Comparison of ENCODE assay signal across 1 cellular context in genomic region chr18:28175930-28176673, GRCh38.
TF ChIP-seq lines count a peak whose summit lies in the region.

No MANE protein-coding gene starts in this region.

TF ChIP-seq in HepG2, 621 proteins besides CTCF, POLR2A, EP300 and RAD21 (continued from another document and continues in another):
- TF ChIP-seq, protein P1, sequence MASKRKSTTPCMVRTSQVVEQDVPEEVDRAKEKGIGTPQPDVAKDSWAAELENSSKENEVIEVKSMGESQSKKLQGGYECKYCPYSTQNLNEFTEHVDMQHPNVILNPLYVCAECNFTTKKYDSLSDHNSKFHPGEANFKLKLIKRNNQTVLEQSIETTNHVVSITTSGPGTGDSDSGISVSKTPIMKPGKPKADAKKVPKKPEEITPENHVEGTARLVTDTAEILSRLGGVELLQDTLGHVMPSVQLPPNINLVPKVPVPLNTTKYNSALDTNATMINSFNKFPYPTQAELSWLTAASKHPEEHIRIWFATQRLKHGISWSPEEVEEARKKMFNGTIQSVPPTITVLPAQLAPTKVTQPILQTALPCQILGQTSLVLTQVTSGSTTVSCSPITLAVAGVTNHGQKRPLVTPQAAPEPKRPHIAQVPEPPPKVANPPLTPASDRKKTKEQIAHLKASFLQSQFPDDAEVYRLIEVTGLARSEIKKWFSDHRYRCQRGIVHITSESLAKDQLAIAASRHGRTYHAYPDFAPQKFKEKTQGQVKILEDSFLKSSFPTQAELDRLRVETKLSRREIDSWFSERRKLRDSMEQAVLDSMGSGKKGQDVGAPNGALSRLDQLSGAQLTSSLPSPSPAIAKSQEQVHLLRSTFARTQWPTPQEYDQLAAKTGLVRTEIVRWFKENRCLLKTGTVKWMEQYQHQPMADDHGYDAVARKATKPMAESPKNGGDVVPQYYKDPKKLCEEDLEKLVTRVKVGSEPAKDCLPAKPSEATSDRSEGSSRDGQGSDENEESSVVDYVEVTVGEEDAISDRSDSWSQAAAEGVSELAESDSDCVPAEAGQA (IDR thresholded peaks at IDR 0.05; ENCODE audit: low read depth), result no peak
- TF ChIP-seq, protein P1 (CRISPR knock-in tag; IDR thresholded peaks at IDR 0.05; ENCODE audit: borderline replicate concordance), result no peak
- TF ChIP-seq NFIB (CRISPR knock-in tag; IDR thresholded peaks at IDR 0.05; ENCODE audit: borderline replicate concordance), result no peak
- no peak for TF ChIP-seq ZBTB40 (IDR thresholded peaks at IDR 0.05)
- TF ChIP-seq ZBTB40 (CRISPR knock-in tag; IDR thresholded peaks at IDR 0.05), result no peak; the same call in 1 of the 2 replicates
- TF ChIP-seq POLR2G (IDR thresholded peaks at IDR 0.05; ENCODE audit: low read depth, low read length), result no peak
- no peak for TF ChIP-seq KMT2A (CRISPR knock-in tag; IDR thresholded peaks at IDR 0.05)
- no peak for TF ChIP-seq ZNF552 (CRISPR knock-in tag; IDR thresholded peaks at IDR 0.05; ENCODE audit: borderline replicate concordance)
- TF ChIP-seq, protein P2, sequence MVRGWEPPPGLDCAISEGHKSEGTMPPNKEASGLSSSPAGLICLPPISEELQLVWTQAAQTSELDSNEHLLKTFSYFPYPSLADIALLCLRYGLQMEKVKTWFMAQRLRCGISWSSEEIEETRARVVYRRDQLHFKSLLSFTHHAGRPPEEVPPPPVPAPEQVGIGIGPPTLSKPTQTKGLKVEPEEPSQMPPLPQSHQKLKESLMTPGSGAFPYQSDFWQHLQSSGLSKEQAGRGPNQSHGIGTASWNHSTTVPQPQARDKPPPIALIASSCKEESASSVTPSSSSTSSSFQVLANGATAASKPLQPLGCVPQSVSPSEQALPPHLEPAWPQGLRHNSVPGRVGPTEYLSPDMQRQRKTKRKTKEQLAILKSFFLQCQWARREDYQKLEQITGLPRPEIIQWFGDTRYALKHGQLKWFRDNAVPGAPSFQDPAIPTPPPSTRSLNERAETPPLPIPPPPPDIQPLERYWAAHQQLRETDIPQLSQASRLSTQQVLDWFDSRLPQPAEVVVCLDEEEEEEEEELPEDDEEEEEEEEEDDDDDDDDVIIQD (CRISPR knock-in tag; IDR thresholded peaks at IDR 0.05; ENCODE audit: low read depth), result no peak
- peak; percentile 30; the same call in 1 of the 2 replicates for TF ChIP-seq ZNF274 (CRISPR knock-in tag; IDR thresholded peaks at IDR 0.05)
- TF ChIP-seq MEF2D (CRISPR knock-in tag; IDR thresholded peaks at IDR 0.05), result no peak
- 0 out of 2 replicates have a peak, but pooled peaks have one; percentile 20 for TF ChIP-seq MXD1 (CRISPR knock-in tag; IDR thresholded peaks at IDR 0.05)
- TF ChIP-seq HOXA3 (CRISPR knock-in tag; IDR thresholded peaks at IDR 0.05), result no peak
- TF ChIP-seq HDAC1 (CRISPR knock-in tag; IDR thresholded peaks at IDR 0.05), result 0 out of 2 replicates have a peak, but pooled peaks have one; percentile 2
- TF ChIP-seq SRF (IDR thresholded peaks at IDR 0.05; ENCODE audit: low read depth, low read length), result no peak
- TF ChIP-seq TSC22D2 (CRISPR knock-in tag; IDR thresholded peaks at IDR 0.05; ENCODE audit: borderline replicate concordance), result no peak
- 0 out of 2 replicates have a peak, but pooled peaks have one; percentile 32 for TF ChIP-seq ZNF777 (CRISPR knock-in tag; IDR thresholded peaks at IDR 0.05)
- TF ChIP-seq BORCS8-MEF2B (CRISPR knock-in tag; IDR thresholded peaks at IDR 0.05), result no peak; the same call in 1 of the 2 replicates
- TF ChIP-seq SNAI1 (CRISPR knock-in tag; IDR thresholded peaks at IDR 0.05; ENCODE audit: borderline replicate concordance), result 0 out of 2 replicates have a peak, but pooled peaks have one; percentile 29
- no peak for TF ChIP-seq ZNF660 (CRISPR knock-in tag; IDR thresholded peaks at IDR 0.05; ENCODE audit: borderline replicate concordance, low read depth)
- no peak for TF ChIP-seq YEATS2 (CRISPR knock-in tag; IDR thresholded peaks at IDR 0.05; ENCODE audit: borderline replicate concordance)
- TF ChIP-seq ASH2L (IDR thresholded peaks at IDR 0.05; ENCODE audit: insufficient read length, low read depth, low read length), result no peak
- 0 out of 2 replicates have a peak, but pooled peaks have one; percentile 42 for TF ChIP-seq ZNF564 (CRISPR knock-in tag; IDR thresholded peaks at IDR 0.05)
- TF ChIP-seq ZNF24 (IDR thresholded peaks at IDR 0.05), result no peak
- TF ChIP-seq ZNF768 (CRISPR knock-in tag; IDR thresholded peaks at IDR 0.05), result peak; percentile 8; the same call in 1 of the 2 replicates
- peak; percentile 52; the same call in 1 of the 2 replicates for TF ChIP-seq RBFOX2 (IDR thresholded peaks at IDR 0.05; ENCODE audit: low read depth, low read length)
- no peak for TF ChIP-seq ZKSCAN1 (IDR thresholded peaks at IDR 0.05; ENCODE audit: low read length)
- TF ChIP-seq UBTF (CRISPR knock-in tag; IDR thresholded peaks at IDR 0.05), result peak; percentile 91
- peak; percentile 53; the same call in 1 of the 2 replicates for TF ChIP-seq ZFX (CRISPR knock-in tag; IDR thresholded peaks at IDR 0.05; ENCODE audit: low read depth)
- no peak for TF ChIP-seq SP1 (IDR thresholded peaks at IDR 0.05)
- no peak for TF ChIP-seq SP1 (CRISPR knock-in tag; IDR thresholded peaks at IDR 0.05)
- TF ChIP-seq KDM1A (CRISPR knock-in tag; IDR thresholded peaks at IDR 0.05), result no peak
- TF ChIP-seq, protein P3, sequence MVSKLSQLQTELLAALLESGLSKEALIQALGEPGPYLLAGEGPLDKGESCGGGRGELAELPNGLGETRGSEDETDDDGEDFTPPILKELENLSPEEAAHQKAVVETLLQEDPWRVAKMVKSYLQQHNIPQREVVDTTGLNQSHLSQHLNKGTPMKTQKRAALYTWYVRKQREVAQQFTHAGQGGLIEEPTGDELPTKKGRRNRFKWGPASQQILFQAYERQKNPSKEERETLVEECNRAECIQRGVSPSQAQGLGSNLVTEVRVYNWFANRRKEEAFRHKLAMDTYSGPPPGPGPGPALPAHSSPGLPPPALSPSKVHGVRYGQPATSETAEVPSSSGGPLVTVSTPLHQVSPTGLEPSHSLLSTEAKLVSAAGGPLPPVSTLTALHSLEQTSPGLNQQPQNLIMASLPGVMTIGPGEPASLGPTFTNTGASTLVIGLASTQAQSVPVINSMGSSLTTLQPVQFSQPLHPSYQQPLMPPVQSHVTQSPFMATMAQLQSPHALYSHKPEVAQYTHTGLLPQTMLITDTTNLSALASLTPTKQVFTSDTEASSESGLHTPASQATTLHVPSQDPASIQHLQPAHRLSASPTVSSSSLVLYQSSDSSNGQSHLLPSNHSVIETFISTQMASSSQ (IDR thresholded peaks at IDR 0.05; ENCODE audit: low read depth), result no peak
- TF ChIP-seq, protein P3 (CRISPR knock-in tag; IDR thresholded peaks at IDR 0.05; ENCODE audit: borderline replicate concordance), result no peak
- no peak for TF ChIP-seq RBM22 (optimal IDR thresholded peaks at IDR 0.05; ENCODE audit: low read length)
- TF ChIP-seq ZNF580 (CRISPR knock-in tag; IDR thresholded peaks at IDR 0.05; ENCODE audit: borderline replicate concordance, low read depth), result no peak
